ENCODE assay signal across 8 cellular contexts in the genomic region with DNA sequence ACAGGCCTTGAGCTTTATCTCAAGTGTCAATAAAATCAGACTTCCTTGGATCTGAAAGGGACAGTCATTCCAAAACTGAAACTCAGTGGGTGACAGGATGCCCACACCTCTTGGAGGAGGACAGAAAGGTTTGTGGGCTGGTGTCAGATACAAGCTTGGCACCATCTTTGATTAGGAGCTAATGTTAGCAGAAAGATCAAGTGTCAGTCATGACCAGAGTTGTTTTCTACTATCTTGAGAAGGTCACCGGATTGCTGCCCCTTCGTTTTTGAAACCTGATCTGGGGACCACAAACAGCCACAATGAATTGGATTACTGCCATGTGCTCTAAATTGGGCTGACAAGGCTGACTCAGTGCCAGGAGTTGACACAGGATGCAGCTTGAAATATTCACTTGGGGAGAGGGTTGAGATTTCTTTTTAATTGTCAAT.
A peak's percentile ranks its signal among the peaks of the same experiment; 100 is the strongest.
DNase-seq lines count a peak whose midpoint lies in the region; ATAC-seq, FAIRE-seq and TF ChIP-seq lines count a peak whose summit lies in the region.

No MANE protein-coding gene starts in this region.

- DNase-seq in DMS53 (lab: John Stamatoyannopoulos, UW) (peak; percentile 82), HFF-Myc (ENCODE audit: extremely low read depth, low read depth) (peak; percentile 56), NCI-H2196 (lab: John Stamatoyannopoulos, UW; ENCODE audit: unreplicated experiment) (peak; percentile 17), cardiac fibroblast (ENCODE audit: low read depth in 2 of 2) (peak; percentile 58 to 66), prostate gland (ENCODE audit: low spot score) (no peak), NCI-H526 (lab: John Stamatoyannopoulos, UW) (no peak), D721Med (ENCODE audit: insufficient read length, low spot score) (no peak)

- no peaks in the 10 kb centered on the region for H3K4me1 ChIP-seq in prostate gland (replicated peaks)

- ATAC-seq in GM19023 (IDR thresholded peaks at IDR 0.05; ENCODE audit: unreplicated experiment) = no peak

- H3K4me3 ChIP-seq in HFF-Myc (replicated peaks; ENCODE audit: low read depth, low read length) = no peak overlapping the region
- no peak overlapping the region for H3K4me3 ChIP-seq in cardiac fibroblast (replicated peaks in 1 of 2; ENCODE audit: low read depth in 2 of 2, low read length in 2 of 2)
- no peak overlapping the region for H3K4me3 ChIP-seq in prostate gland

- no peaks in the 10 kb centered on the region for H3K27me3 ChIP-seq in prostate gland (replicated peaks; ENCODE audit: insufficient read depth)

- no peaks in the 10 kb centered on the region for H3K9me3 ChIP-seq in prostate gland

- 10% methylated on average over 2 of the region's 2 CpGs for WGBS in prostate gland

- intact Hi-C loops in prostate gland (cut with DNase I) = loop anchor here (2.0 to 10.0 kb wide), 5 partner anchors 135 to 780 kb away; partner anchors contain the start of genes PAWR and PPP1R12A

- TF ChIP-seq POLR2A in prostate gland (IDR thresholded peaks at IDR 0.05) = no peak

- peak overlapping the region; percentile 65 to 71 for H3K27ac ChIP-seq in prostate gland

- FAIRE-seq in D721Med (lab: Jason Lieb, UNC) = no peak

- TF ChIP-seq CTCF in HFF-Myc (IDR thresholded peaks at IDR 0.05; ENCODE audit: low read depth, low read length, missing control alignments) (no peak), cardiac fibroblast (IDR thresholded peaks at IDR 0.05; ENCODE audit: low read depth, low read length) (no peak), prostate gland (IDR thresholded peaks at IDR 0.05) (no peak), D721Med (IDR thresholded peaks at IDR 0.05; ENCODE audit: insufficient read depth, missing control alignments) (no peak)

- H3K36me3 ChIP-seq in prostate gland = no peaks in the 10 kb centered on the region

Comparison
In these comparisons a context has a peak if more than half of its experiments do, and no peak if none do; other contexts are left out.
1. DNase-seq: peak in DMS53 (single experiment), HFF-Myc (single experiment), NCI-H2196 (single experiment) and cardiac fibroblast (2 of 2); none in prostate gland (single experiment), NCI-H526 (0 of 2) and D721Med (single experiment).